Comparison of ENCODE assay signal across 15 cellular contexts in genomic region chr18:36212978-36213303, GRCh38. TPM values are rescaled to one million over a fixed set of nuclear protein-coding genes. Genes with fewer than 3 reads are reported as not detected.
DNase-seq lines count a peak whose midpoint lies in the region; ATAC-seq and TF ChIP-seq lines count a peak whose summit lies in the region.
"Had no signal": no experiment of that assay in that cellular context is flagged by ENCODE, and none has a peak within 500 bp of the region (broad histone marks: within the 10 kb centered on the region; RNA-seq: fewer than 3 reads in every experiment).

No MANE protein-coding gene starts in this region.

- peak; percentile 33 for ATAC-seq in left ventricle myocardium superior
- ATAC-seq in omental fat pad (ENCODE audit: low FRiP score): peak; percentile 69
- no peak for ATAC-seq in thoracic aorta (ENCODE audit: insufficient number of reproducible peaks, low FRiP score, low read depth)
- ATAC-seq in T-cell (replicated peaks in 1 of 4): no peak

- H3K4me1 ChIP-seq in thoracic aorta (ENCODE audit: control insufficient read depth in 1 of 2, low read depth in 2 of 2): peaks cover 6 to 14% of the 10 kb centered on the region in 2 donors

- H3K27me3 Mint-ChIP-seq in T-cell: peaks cover 0 to 4% of the 10 kb centered on the region in 2 donors
- H3K27me3 Mint-ChIP-seq: CD4-positive, CD25-positive, alpha-beta regulatory T cell had no signal

- POLR2A ChIA-PET in T-cell (lab: Charles Lee): no interaction called here

- intact Hi-C loops in left ventricle myocardium superior (cut with micrococcal nuclease): no loop called here

- peak overlapping the region; percentile 19 for H3K4me3 ChIP-seq in thoracic aorta

- H3K27ac ChIP-seq in caudate nucleus (ENCODE audit: low read depth, low read length) (peak overlapping the region; percentile 16), thoracic aorta (peak overlapping the region in 1 of 2 donors; percentile 37)
- H3K27ac ChIP-seq: HL-60 had no signal

- H3K4me3 Mint-ChIP-seq in T-cell: no peak overlapping the region
- H3K4me3 Mint-ChIP-seq: CD4-positive, CD25-positive, alpha-beta regulatory T cell had no signal

- H3K36me3 Mint-ChIP-seq in T-cell: no peaks in the 10 kb centered on the region
- H3K36me3 Mint-ChIP-seq: CD4-positive, CD25-positive, alpha-beta regulatory T cell had no signal

- no peaks in the 10 kb centered on the region for H3K36me3 ChIP-seq in thoracic aorta

- DNase-seq in caudate nucleus (lab: John Stamatoyannopoulos, UW) (no peak), left ventricle myocardium superior (peak; percentile 31), omental fat pad (ENCODE audit: low spot score) (no peak), thoracic aorta (ENCODE audit: low spot score) (no peak), T-cell (no peak), activated T-cell treated with anti-CD3 and anti-CD28 coated beads for 4 hours (no peak), retina (no peak), NCI-H2081 (lab: John Stamatoyannopoulos, UW) (no peak)
- DNase-seq: ACHN; CD4-positive, CD25-positive, alpha-beta regulatory T cell; DMS53; H7; NCI-H187; SIG-M5 had no signal

- TF ChIP-seq CTCF in omental fat pad (IDR thresholded peaks at IDR 0.05) (no peak), thoracic aorta (IDR thresholded peaks at IDR 0.05) (no peak)

- no peak overlapping the region for H3K27ac Mint-ChIP-seq in T-cell
- H3K27ac Mint-ChIP-seq: CD4-positive, CD25-positive, alpha-beta regulatory T cell had no signal

- H3K9me3 ChIP-seq in thoracic aorta: no peaks in the 10 kb centered on the region

- no peaks in the 10 kb centered on the region for H3K27me3 ChIP-seq in thoracic aorta (replicated peaks; ENCODE audit: insufficient read depth)

- CTCF ChIA-PET in T-cell (lab: Charles Lee): no interaction called here

- H3K9me3 Mint-ChIP-seq in T-cell: peaks cover 0 to 9% (median 0%) of the 10 kb centered on the region in 3 donors

- H3K4me1 Mint-ChIP-seq in T-cell: no peaks in the 10 kb centered on the region
- H3K4me1 Mint-ChIP-seq: CD4-positive, CD25-positive, alpha-beta regulatory T cell had no signal

RNA-seq across cellular contexts. Expression of gene MOCOS, which starts 25.6 kb away (rescaled TPM):
- total RNA-seq in left ventricle myocardium superior (0.27 TPM), omental fat pad (10 to 100 TPM in 1 of 4 donors, 1 to 10 TPM in 3; 2.2 to 11.4 (median 5.1) TPM), thoracic aorta (1 to 10 TPM; 2.0 to 2.8 TPM), T-cell (under 1 TPM; 0.05 to 0.47 (median 0.16) TPM)
- total RNA-seq: CD4-positive, CD25-positive, alpha-beta regulatory T cell had no signal

Comparison
In these comparisons a context has a peak if more than half of its experiments do, and no peak if none do; other contexts are left out.
1. ATAC-seq: peak in left ventricle myocardium superior (single experiment) and omental fat pad (single experiment); none in thoracic aorta (single experiment) and T-cell (0 of 4).